Comparison of ENCODE assay signal across 11 cellular contexts in the genomic region with DNA sequence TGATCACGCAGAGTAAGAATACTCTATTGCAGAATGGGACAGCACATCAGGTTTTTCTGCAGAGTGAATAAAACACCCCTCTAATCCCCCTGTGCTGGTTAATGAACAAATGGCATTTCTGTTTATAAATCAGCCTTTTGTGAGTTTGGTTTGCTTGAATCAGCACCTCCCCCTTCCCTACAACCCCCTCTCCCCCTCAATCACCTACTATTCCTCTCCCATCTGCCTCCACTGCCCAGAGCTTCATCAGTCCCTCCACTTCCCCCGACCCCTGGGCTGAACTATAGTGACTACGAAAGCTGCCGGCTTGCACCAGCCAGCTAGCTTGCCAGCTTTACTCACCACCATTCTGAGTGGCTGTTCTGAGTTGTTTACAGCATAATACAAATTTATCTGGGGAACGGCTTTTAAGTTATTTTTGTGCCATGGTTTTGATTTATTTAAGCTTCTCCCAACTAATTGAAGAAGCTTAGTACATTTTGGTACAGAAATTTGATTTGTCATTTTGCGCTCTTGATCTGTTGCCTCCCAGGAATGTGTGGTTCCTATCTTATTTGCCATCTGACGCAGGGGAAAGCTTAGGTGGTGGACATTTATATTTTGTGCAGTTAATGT. TPM values are rescaled to one million over a fixed set of nuclear protein-coding genes. Genes with fewer than 3 reads are reported as not detected.
DNase-seq lines count a peak whose midpoint lies in the region; ATAC-seq and TF ChIP-seq lines count a peak whose summit lies in the region.
"Had no signal": no experiment of that assay in that cellular context is flagged by ENCODE, and none has a peak within 500 bp of the region (broad histone marks: within the 10 kb centered on the region; RNA-seq: fewer than 3 reads in every experiment).

No MANE protein-coding gene starts in this region.

- H3K27ac Mint-ChIP-seq in CD4-positive, alpha-beta T cell = no peak overlapping the region
- H3K27ac Mint-ChIP-seq: activated naive CD8-positive, alpha-beta T cell had no signal

- H3K27ac ChIP-seq in stomach smooth muscle (ENCODE audit: low read length) = peak overlapping the region; percentile 77
- H3K27ac ChIP-seq in CD4-positive, alpha-beta T cell (ENCODE audit: low read depth, low read length) = no peak overlapping the region
- H3K27ac ChIP-seq in tibial nerve = peak overlapping the region in 1 of 4 donors; percentile 18
- H3K27ac ChIP-seq: testis had no signal

- TF ChIP-seq POLR2A in NB4 (IDR thresholded peaks at IDR 0.05; ENCODE audit: extremely low read depth, insufficient read length) = no peak
- TF ChIP-seq POLR2A in tibial nerve (IDR thresholded peaks at IDR 0.05) = no peak

- POLR2A ChIA-PET in CD4-positive, alpha-beta T cell (lab: Charles Lee) = no interaction called here

- H3K27me3 ChIP-seq in adipocyte (replicated peaks; ENCODE audit: control insufficient read depth, insufficient read depth, low read length) (no peaks in the 10 kb centered on the region), stomach smooth muscle (ENCODE audit: control insufficient read depth in 1 of 2, insufficient read depth in 2 of 2, low read length in 2 of 2) (no peaks in the 10 kb centered on the region), tibial nerve (no peaks in the 10 kb centered on the region)
- no peaks in the 10 kb centered on the region for H3K27me3 ChIP-seq in CD4-positive, alpha-beta T cell (ENCODE audit: control insufficient read depth, insufficient read depth, low read length)
- H3K27me3 ChIP-seq: testis had no signal

- H3K4me1 Mint-ChIP-seq in CD4-positive, alpha-beta T cell (ENCODE audit: low read depth) = no peaks in the 10 kb centered on the region

- DNase-seq in NB4 (ENCODE audit: low read depth) (peak; percentile 66), adipocyte (ENCODE audit: low read depth) (no peak), left lobe of liver (ENCODE audit: low spot score) (no peak), tibial nerve (ENCODE audit: low spot score in 2 of 2) (no peak)
- no peak for DNase-seq in CD4-positive, alpha-beta T cell
- DNase-seq: activated CD8-positive, alpha-beta memory T cell treated with anti-CD3 and anti-CD28 coated beads for 24 hours; NCI-H446 treated with DMSO at 0.1 percent for 48 hours; testis had no signal

- no peak overlapping the region for H3K9ac ChIP-seq in adipocyte (ENCODE audit: low read length)
- peak overlapping the region; percentile 48 to 56 for H3K9ac ChIP-seq in stomach smooth muscle (ENCODE audit: low read length in 2 of 2)

- H3K4me3 Mint-ChIP-seq in CD4-positive, alpha-beta T cell = no peak overlapping the region
- H3K4me3 Mint-ChIP-seq: activated naive CD8-positive, alpha-beta T cell had no signal

- TF ChIP-seq CTCF in NB4 (IDR thresholded peaks at IDR 0.05; ENCODE audit: low read depth, low read length) = no peak
- no peak for TF ChIP-seq CTCF in CD4-positive, alpha-beta T cell (IDR thresholded peaks at IDR 0.05)
- no peak for TF ChIP-seq CTCF in tibial nerve (IDR thresholded peaks at IDR 0.05)

- H3K9me3 ChIP-seq in adipocyte (ENCODE audit: control insufficient read depth, low read length) (no peaks in the 10 kb centered on the region), stomach smooth muscle (ENCODE audit: control insufficient read depth in 2 of 2, low read length in 2 of 2) (no peaks in the 10 kb centered on the region), tibial nerve (no peaks in the 10 kb centered on the region)
- no peaks in the 10 kb centered on the region for H3K9me3 ChIP-seq in CD4-positive, alpha-beta T cell (ENCODE audit: control insufficient read depth, low read length)
- H3K9me3 ChIP-seq: testis had no signal

- H3K9me3 Mint-ChIP-seq in CD4-positive, alpha-beta T cell = no peaks in the 10 kb centered on the region

- CTCF ChIA-PET in CD4-positive, alpha-beta T cell (lab: Charles Lee) = no interaction called here

- intact Hi-C loops in CD4-positive, alpha-beta T cell (cut with DNase I, micrococcal nuclease) = no loop called here

- WGBS in tibial nerve, 2 donors = 49 to 50% methylated on average over 7 of the region's 7 CpGs

- H3K4me3 ChIP-seq in NB4 (ENCODE audit: low read depth, low read length) (no peak overlapping the region), adipocyte (ENCODE audit: low read length) (peak overlapping the region; percentile 17), stomach smooth muscle (ENCODE audit: low read length in 2 of 2) (peak overlapping the region; percentile 18 to 44), tibial nerve (no peak overlapping the region)
- H3K4me3 ChIP-seq: testis had no signal

- H3K4me1 ChIP-seq in adipocyte (ENCODE audit: control insufficient read depth, insufficient read depth, low read length) = peaks cover 31% of the 10 kb centered on the region
- H3K4me1 ChIP-seq in stomach smooth muscle (ENCODE audit: control insufficient read depth, insufficient read depth, low read length) = peaks cover 29% of the 10 kb centered on the region
- H3K4me1 ChIP-seq in tibial nerve = peaks cover 0 to 19% (median 0%) of the 10 kb centered on the region in 4 donors
- H3K4me1 ChIP-seq: testis had no signal

- no peaks in the 10 kb centered on the region for H3K27me3 Mint-ChIP-seq in CD4-positive, alpha-beta T cell
- H3K27me3 Mint-ChIP-seq: activated naive CD8-positive, alpha-beta T cell had no signal

- H3K36me3 ChIP-seq in adipocyte (ENCODE audit: control insufficient read depth, insufficient read depth, low read length, severe bottlenecking) (no peaks in the 10 kb centered on the region), stomach smooth muscle (ENCODE audit: control insufficient read depth in 2 of 2, insufficient read depth in 2 of 2, low read length in 2 of 2) (no peaks in the 10 kb centered on the region), tibial nerve (no peaks in the 10 kb centered on the region)

- H3K36me3 Mint-ChIP-seq in CD4-positive, alpha-beta T cell (ENCODE audit: low read depth) = no peaks in the 10 kb centered on the region
- H3K36me3 Mint-ChIP-seq: activated naive CD8-positive, alpha-beta T cell had no signal

- ATAC-seq in left lobe of liver = peak; percentile 67
- ATAC-seq in CD4-positive, alpha-beta T cell (ENCODE audit: poor library complexity) = no peak
- ATAC-seq in HG03045 (IDR thresholded peaks at IDR 0.05; ENCODE audit: unreplicated experiment) = no peak

- TF ChIP-seq EP300 in tibial nerve (IDR thresholded peaks at IDR 0.05) = no peak

RNA-seq across cellular contexts. Expression of a gene that starts 41.8 kb away (rescaled TPM):
- total RNA-seq in left lobe of liver = 6.2 TPM
- total RNA-seq in CD4-positive, alpha-beta T cell = 10 to 100 TPM; 21.4 to 21.9 TPM
- 10 to 100 TPM; 12.9 to 23.2 (median 17.1) TPM for total RNA-seq in tibial nerve

Comparison
In these comparisons a context has a peak if more than half of its experiments do, and no peak if none do; other contexts are left out.
1. H3K4me3 ChIP-seq: peak in adipocyte (single experiment) and stomach smooth muscle (2 of 2); none in NB4 (single experiment) and tibial nerve (0 of 4).